ENCODE assay signal across 8 cellular contexts in genomic region chr12:101407438-101408345, GRCh38. TPM values are rescaled to one million over a fixed set of nuclear protein-coding genes. Genes with fewer than 3 reads are reported as not detected.
A peak's percentile ranks its signal among the peaks of the same experiment; 100 is the strongest.
DNase-seq lines count a peak whose midpoint lies in the region; TF ChIP-seq lines count a peak whose summit lies in the region.

Gene ARL1 (minus strand): TSS chr12:101407772. CDS start chr12:101407645, 127 bp downstream.

- peak in 1 of 2 donors; percentile 9 for TF ChIP-seq POLR2A in suprapubic skin (IDR thresholded peaks at IDR 0.05)

- H3K4me3 ChIP-seq in GM06990 (replicated peaks; ENCODE audit: low read depth, low read length) (peak within 1 kb of the TSS; percentile 96), HFF-Myc (replicated peaks; ENCODE audit: low read depth, low read length) (peak within 1 kb of the TSS; percentile 84), SK-N-SH (ENCODE audit: low read depth in 2 of 2, low read length in 1 of 2) (peak within 1 kb of the TSS; percentile 84 to 96), suprapubic skin (peak within 1 kb of the TSS; percentile 68)

- H3K27ac ChIP-seq in SK-N-SH (ENCODE audit: low read depth in 2 of 2, low read length in 1 of 2): peak within 1 kb of the TSS; percentile 90 to 97
- peak within 1 kb of the TSS; percentile 93 for H3K27ac ChIP-seq in suprapubic skin

- H3K27me3 ChIP-seq in GM06990 (replicated peaks; ENCODE audit: control insufficient read depth, insufficient read depth, low read length) (no peaks in the 10 kb centered on the region), SK-N-SH (ENCODE audit: insufficient read depth) (no peaks in the 10 kb centered on the region), suprapubic skin (no peaks in the 10 kb centered on the region)

- H3K79me2 ChIP-seq in SK-N-SH (ENCODE audit: insufficient read depth): peaks cover 54% of the 10 kb centered on the region

- peaks cover 10% of the 10 kb centered on the region for H3F3A ChIP-seq in SK-N-SH (replicated peaks; ENCODE audit: insufficient read depth)

- POLR2A ChIA-PET in SK-N-SH (lab: Yijun Ruan, JAX): interaction anchor here (0.6 to 0.7 kb wide), 2 partner anchors 27 to 215 kb away, joined by 3 read pairs; no protein-coding TSS in a partner anchor

- no peaks in the 10 kb centered on the region for H3K9me2 ChIP-seq in SK-N-SH

- H3K9ac ChIP-seq in SK-N-SH: peak within 1 kb of the TSS; percentile 82

- H3K9me3 ChIP-seq in SK-N-SH: no peaks in the 10 kb centered on the region
- no peaks in the 10 kb centered on the region for H3K9me3 ChIP-seq in suprapubic skin

- no peak for TF ChIP-seq RAD21 in SK-N-SH (IDR thresholded peaks at IDR 0.05; ENCODE audit: low read length)

- H3K4me2 ChIP-seq in SK-N-SH: peak within 1 kb of the TSS; percentile 78

- WGBS in SK-N-SH (ENCODE audit: low lambda C conversion rate): under 1% methylated on average over 61 of the region's 71 CpGs
- WGBS in suprapubic skin: 1% methylated on average over 51 of the region's 71 CpGs

- DNase-seq in GM06990 (ENCODE audit: extremely low read depth, insufficient read length) (peak; percentile 90), HFF-Myc (ENCODE audit: extremely low read depth, low read depth) (peak; percentile 52), MV-4-11 (lab: John Stamatoyannopoulos, UW) (peak; percentile 80), SK-N-SH (peak; percentile 89), globus pallidus (ENCODE audit: low spot score) (peak; percentile 82), occipital lobe (lab: John Stamatoyannopoulos, UW) (peak; percentile 80), suprapubic skin (ENCODE audit: low spot score in 2 of 2) (peak; percentile 90 to 92)
- peak; percentile 81 for DNase-seq in activated naive CD4-positive, alpha-beta T cell treated with anti-CD3 and anti-CD28 coated beads, Interleukin-2, amount 50 U/mL, for 16 hours

- TF ChIP-seq EP300 in SK-N-SH (IDR thresholded peaks at IDR 0.05; ENCODE audit: borderline replicate concordance in 1 of 2, low read depth in 1 of 2, low read length in 1 of 2) (peak; percentile 78 to 95; a peak in 3 of 4 replicates), suprapubic skin (IDR thresholded peaks at IDR 0.05) (no peak)

- TF ChIP-seq CTCF in GM06990 (IDR thresholded peaks at IDR 0.05; ENCODE audit: insufficient read depth, low read length, poor library complexity, severe bottlenecking): no peak
- TF ChIP-seq CTCF in HFF-Myc (IDR thresholded peaks at IDR 0.05; ENCODE audit: low read depth, low read length, missing control alignments): no peak
- TF ChIP-seq CTCF in SK-N-SH (IDR thresholded peaks at IDR 0.05): no peak
- TF ChIP-seq CTCF in suprapubic skin (IDR thresholded peaks at IDR 0.05): no peak

- peak within 1 kb of the TSS; percentile 86 for H2AFZ ChIP-seq in SK-N-SH (ENCODE audit: low read depth)

- peaks cover 6 to 9% of the 10 kb centered on the region in 2 experiments; a peak in 3 of 4 replicates for H3K4me1 ChIP-seq in SK-N-SH (ENCODE audit: control insufficient read depth in 1 of 2, insufficient read depth in 2 of 2, low read depth in 1 of 2, low read length in 1 of 2)
- peaks cover 33% of the 10 kb centered on the region for H3K4me1 ChIP-seq in suprapubic skin

- H3K36me3 ChIP-seq in GM06990 (ENCODE audit: control insufficient read depth, insufficient read depth, low read length) (no peaks in the 10 kb centered on the region; the same call in 1 of the 2 replicates), SK-N-SH (replicated peaks in 1 of 2; ENCODE audit: control insufficient read depth in 1 of 2, insufficient read depth in 2 of 2, low read length in 1 of 2) (peaks cover under 1 to 1% of the 10 kb centered on the region in 2 experiments), suprapubic skin (no peaks in the 10 kb centered on the region)

- H4K20me1 ChIP-seq in SK-N-SH (ENCODE audit: insufficient read depth): peaks cover 21% of the 10 kb centered on the region

- CTCF ChIA-PET in SK-N-SH (lab: Yijun Ruan, JAX): interaction anchor here (0.7 to 1.4 kb wide), 3 partner anchors 352 to 729 kb away, joined by 3 to 7 read pairs (median 4); no protein-coding TSS in a partner anchor

TF ChIP-seq in SK-N-SH, 30 proteins besides CTCF, POLR2A, EP300 and RAD21 (continues in another document):
- TF ChIP-seq RCOR1 (IDR thresholded peaks at IDR 0.05; ENCODE audit: low read length): no peak; the same call in 1 of the 2 replicates
- peak; percentile 84 for TF ChIP-seq MAX (IDR thresholded peaks at IDR 0.05; ENCODE audit: low read depth)
- TF ChIP-seq POLR2AphosphoS5 (IDR thresholded peaks at IDR 0.05; ENCODE audit: low read depth, low read length): peak; percentile 91
- TF ChIP-seq NRF1 (IDR thresholded peaks at IDR 0.05; ENCODE audit: low read depth, low read length): peak; percentile 82
- TF ChIP-seq TAF1 (IDR thresholded peaks at IDR 0.05; ENCODE audit: borderline replicate concordance, low read depth, low read length): peak; percentile 75
- TF ChIP-seq NFIC (IDR thresholded peaks at IDR 0.05; ENCODE audit: borderline replicate concordance): no peak
- TF ChIP-seq FOXJ3 (CRISPR knock-in tag; IDR thresholded peaks at IDR 0.05): no peak
- peak; percentile 81; the same call in 1 of the 2 replicates for TF ChIP-seq MXI1 (IDR thresholded peaks at IDR 0.05; ENCODE audit: low read depth, low read length)
- TF ChIP-seq TEAD4 (IDR thresholded peaks at IDR 0.05; ENCODE audit: borderline replicate concordance, insufficient read depth): no peak
- no peak for TF ChIP-seq FOXM1 (IDR thresholded peaks at IDR 0.05; ENCODE audit: low read depth)
- TF ChIP-seq TCF12 (IDR thresholded peaks at IDR 0.05): no peak
- no peak; the same call in 1 of the 2 replicates for TF ChIP-seq YY1 (IDR thresholded peaks at IDR 0.05; ENCODE audit: low read depth)
- no peak for TF ChIP-seq PBX3 (IDR thresholded peaks at IDR 0.05)
- no peak for TF ChIP-seq GABPA (IDR thresholded peaks at IDR 0.05; ENCODE audit: low read depth)
- no peak for TF ChIP-seq SMC3 (IDR thresholded peaks at IDR 0.05; ENCODE audit: low read depth, low read length)
- TF ChIP-seq MEF2A (IDR thresholded peaks at IDR 0.05; ENCODE audit: borderline replicate concordance, low read depth): no peak
- no peak for TF ChIP-seq USF2 (IDR thresholded peaks at IDR 0.05; ENCODE audit: borderline replicate concordance, low read depth, low read length)
- no peak for TF ChIP-seq IRF3 (IDR thresholded peaks at IDR 0.05; ENCODE audit: low read depth, low read length)
- TF ChIP-seq RFX5 (IDR thresholded peaks at IDR 0.05; ENCODE audit: low read length): no peak
- no peak for TF ChIP-seq USF1 (IDR thresholded peaks at IDR 0.05; ENCODE audit: borderline replicate concordance, low read depth)

RNA-seq across cellular contexts. Expression of gene ARL1, which starts in this region (rescaled TPM):
- polyA plus RNA-seq in SK-N-SH (2012; rRNA removed): 50.2 and 58.9 TPM in 2 replicates
- polyA plus RNA-seq in SK-N-SH (2012; cell fraction: cytosol; rRNA removed): 67.9 and 94.7 TPM in 2 replicates
- 34.9 and 49.1 TPM in 2 replicates for polyA plus RNA-seq in SK-N-SH (2012; cell fraction: nucleus; rRNA removed)
- total RNA-seq in occipital lobe (38.4 TPM), suprapubic skin (10 to 100 TPM; 44.1 to 90.6 (median 46.1) TPM)

Comparison
In these comparisons a context has a peak if more than half of its experiments do, and no peak if none do; other contexts are left out.
1. Peak in every context shown above with its lines: DNase-seq, H3K4me3 ChIP-seq and H3K27ac ChIP-seq.